In genomic region chr7:125254521-125254920, GRCh38 we compare ENCODE assay signal across 16 cellular contexts.
DNase-seq lines count a peak whose midpoint lies in the region; ATAC-seq, FAIRE-seq and TF ChIP-seq lines count a peak whose summit lies in the region.
"Had no signal": no experiment of that assay in that cellular context is flagged by ENCODE, and none has a peak within 500 bp of the region (broad histone marks: within the 10 kb centered on the region; RNA-seq: fewer than 3 reads in every experiment).

No MANE protein-coding gene starts in this region.

- TF ChIP-seq CTCF in 22Rv1 (IDR thresholded peaks at IDR 0.05) (no peak), RWPE2 (IDR thresholded peaks at IDR 0.05; ENCODE audit: poor library complexity, severe bottlenecking) (no peak), bronchial epithelial cell (IDR thresholded peaks at IDR 0.05; ENCODE audit: insufficient read depth, low read length, severe bottlenecking) (no peak), foreskin keratinocyte (conservative IDR thresholded peaks at IDR 0.05) (no peak), sigmoid colon (IDR thresholded peaks at IDR 0.05) (no peak), right lobe of liver (IDR thresholded peaks at IDR 0.05) (no peak)

- no peak for FAIRE-seq in bronchial epithelial cell (lab: Jason Lieb, UNC)
- FAIRE-seq: GM12878, HepG2, HTR-8/SVneo had no signal

- H3K27ac ChIP-seq in 22Rv1 (peak overlapping the region; percentile 73), RWPE2 (ENCODE audit: poor library complexity, severe bottlenecking) (peak overlapping the region; percentile 93), foreskin keratinocyte (peak overlapping the region; percentile 62), sigmoid colon (no peak overlapping the region), right lobe of liver (no peak overlapping the region)
- H3K27ac ChIP-seq: BLaER1 treated with 17β-estradiol and CSF1 and Interleukin-3, amounts not matched to agents 10 nM and 100 nM; GM23248 had no signal

- TF ChIP-seq POLR2A in sigmoid colon (IDR thresholded peaks at IDR 0.05): no peak
- TF ChIP-seq POLR2A in right lobe of liver (IDR thresholded peaks at IDR 0.05): no peak

- intact Hi-C loops in sigmoid colon (cut with DNase I): no loop called here
- intact Hi-C loops in right lobe of liver (cut with DNase I): no loop called here

- TF ChIP-seq EP300 in sigmoid colon (IDR thresholded peaks at IDR 0.05): no peak

- no peak for DNase-seq in RWPE2 (ENCODE audit: low spot score)
- DNase-seq in bronchial epithelial cell (ENCODE audit: low read depth): peak; percentile 13
- DNase-seq in foreskin keratinocyte: peak in 1 of 2 donors; percentile 18
- no peak for DNase-seq in sigmoid colon
- no peak for DNase-seq in right lobe of liver
- DNase-seq: CD8-positive, alpha-beta T cell; DMS79 treated with DMSO at 0.1 percent for 48 hours; GM23248 had no signal

- H3K9me3 ChIP-seq in RWPE2 (ENCODE audit: severe bottlenecking) (no peaks in the 10 kb centered on the region), sigmoid colon (no peaks in the 10 kb centered on the region), right lobe of liver (no peaks in the 10 kb centered on the region)
- H3K9me3 ChIP-seq: BLaER1 treated with 17β-estradiol and CSF1 and Interleukin-3, amounts not matched to agents 10 nM and 100 nM; HAP-1 had no signal

- H3K27me3 ChIP-seq in RWPE2 (ENCODE audit: insufficient read depth, poor library complexity, severe bottlenecking) (no peaks in the 10 kb centered on the region), bronchial epithelial cell (ENCODE audit: control insufficient read depth, insufficient read depth, low read length) (no peaks in the 10 kb centered on the region), foreskin keratinocyte (no peaks in the 10 kb centered on the region), sigmoid colon (no peaks in the 10 kb centered on the region), right lobe of liver (no peaks in the 10 kb centered on the region)
- H3K27me3 ChIP-seq: BLaER1 treated with 17β-estradiol and CSF1 and Interleukin-3, amounts not matched to agents 10 nM and 100 nM had no signal

- ATAC-seq in RWPE2 (ENCODE audit: low read depth): no peak
- ATAC-seq in foreskin keratinocyte: no peak
- ATAC-seq in HG03571 (IDR thresholded peaks at IDR 0.05; ENCODE audit: unreplicated experiment): no peak
- ATAC-seq in right lobe of liver: no peak
- ATAC-seq in HG03139 (IDR thresholded peaks at IDR 0.05; ENCODE audit: unreplicated experiment): no peak
- ATAC-seq: CD8-positive, alpha-beta T cell; HepG2 had no signal

- H3K36me3 ChIP-seq in RWPE2 (ENCODE audit: low read depth): no peaks in the 10 kb centered on the region
- no peaks in the 10 kb centered on the region for H3K36me3 ChIP-seq in bronchial epithelial cell (ENCODE audit: control insufficient read depth, insufficient read depth, low read length)
- no peaks in the 10 kb centered on the region for H3K36me3 ChIP-seq in sigmoid colon
- no peaks in the 10 kb centered on the region for H3K36me3 ChIP-seq in right lobe of liver
- H3K36me3 ChIP-seq: BLaER1 treated with 17β-estradiol and CSF1 and Interleukin-3, amounts not matched to agents 10 nM and 100 nM; HAP-1 had no signal

- no peak overlapping the region for H3K4me3 ChIP-seq in RWPE2 (ENCODE audit: severe bottlenecking)
- no peak overlapping the region for H3K4me3 ChIP-seq in bronchial epithelial cell (ENCODE audit: low read depth, low read length)
- H3K4me3 ChIP-seq in sigmoid colon: no peak overlapping the region
- no peak overlapping the region for H3K4me3 ChIP-seq in right lobe of liver
- H3K4me3 ChIP-seq: BLaER1 treated with 17β-estradiol and CSF1 and Interleukin-3, amounts not matched to agents 10 nM and 100 nM; GM12878; GM23248; HAP-1 had no signal

- WGBS in sigmoid colon, 2 donors: 65 to 80% methylated on average over 1 of the region's 1 CpG
- 29% methylated on average over 1 of the region's 1 CpG for WGBS in right lobe of liver (ENCODE audit: insufficient coverage, low coverage, low lambda C conversion rate, missing lambda C conversion rate)

- peaks cover 25% of the 10 kb centered on the region for H3K4me1 ChIP-seq in RWPE2 (ENCODE audit: insufficient read depth, poor library complexity, severe bottlenecking)
- H3K4me1 ChIP-seq in foreskin keratinocyte: peaks cover 29% of the 10 kb centered on the region
- no peaks in the 10 kb centered on the region for H3K4me1 ChIP-seq in sigmoid colon
- no peaks in the 10 kb centered on the region for H3K4me1 ChIP-seq in right lobe of liver
- H3K4me1 ChIP-seq: BLaER1 treated with 17β-estradiol and CSF1 and Interleukin-3, amounts not matched to agents 10 nM and 100 nM had no signal

Comparison
In these comparisons a context has a peak if more than half of its experiments do, and no peak if none do; other contexts are left out.
1. H3K27ac ChIP-seq: peak in 22Rv1 (single experiment), RWPE2 (single experiment) and foreskin keratinocyte (single experiment); none in sigmoid colon (0 of 4) and right lobe of liver (0 of 3).